ENCODE assay signal across 1 cellular context in genomic region chr14:19918553-19919264, GRCh38.
A peak's percentile ranks its signal among the peaks of the same experiment; 100 is the strongest.
TF ChIP-seq lines count a peak whose summit lies in the region.

No MANE protein-coding gene starts in this region.

TF ChIP-seq in HEK293, 187 proteins besides CTCF, POLR2A, EP300 and RAD21:
- TF ChIP-seq, protein P1, sequence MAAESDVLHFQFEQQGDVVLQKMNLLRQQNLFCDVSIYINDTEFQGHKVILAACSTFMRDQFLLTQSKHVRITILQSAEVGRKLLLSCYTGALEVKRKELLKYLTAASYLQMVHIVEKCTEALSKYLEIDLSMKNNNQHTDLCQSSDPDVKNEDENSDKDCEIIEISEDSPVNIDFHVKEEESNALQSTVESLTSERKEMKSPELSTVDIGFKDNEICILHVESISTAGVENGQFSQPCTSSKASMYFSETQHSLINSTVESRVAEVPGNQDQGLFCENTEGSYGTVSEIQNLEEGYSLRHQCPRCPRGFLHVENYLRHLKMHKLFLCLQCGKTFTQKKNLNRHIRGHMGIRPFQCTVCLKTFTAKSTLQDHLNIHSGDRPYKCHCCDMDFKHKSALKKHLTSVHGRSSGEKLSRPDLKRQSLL (tag by site-specific recombination; IDR thresholded peaks at IDR 0.05): no peak
- TF ChIP-seq BCL11A (tag by site-specific recombination; IDR thresholded peaks at IDR 0.05; ENCODE audit: low read depth) (no peak), ATF2 (tag by site-specific recombination; IDR thresholded peaks at IDR 0.05; ENCODE audit: low read depth) (peak; percentile 63)
